In the genomic region with DNA sequence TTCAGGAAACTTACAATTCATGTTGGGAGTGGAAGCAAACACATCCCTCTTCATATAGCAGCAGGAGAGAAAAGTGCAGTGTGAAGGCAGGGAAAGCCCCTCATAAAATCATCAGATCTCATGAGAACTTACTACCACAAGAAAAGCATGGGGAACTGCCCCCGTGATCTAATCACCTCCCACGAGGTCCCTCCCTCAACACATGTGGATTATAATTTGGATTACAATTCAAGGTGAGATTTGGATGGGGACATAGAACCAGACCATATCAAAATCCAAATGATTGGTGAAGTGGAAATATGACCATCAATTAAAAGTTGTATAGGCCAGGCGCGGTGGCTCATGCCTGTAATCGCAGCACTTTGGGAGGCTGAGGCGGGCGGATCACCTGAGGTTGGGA, we compare ENCODE assay signal across 33 cellular contexts.
"Had no signal": no experiment of that assay in that cellular context is flagged by ENCODE, and none has a peak within 500 bp of the region (broad histone marks: within the 10 kb centered on the region; RNA-seq: fewer than 3 reads in every experiment).

No MANE protein-coding gene starts in this region.

- H3K9me3 ChIP-seq: body of pancreas had no signal

- H3K4me3 ChIP-seq: adrenal gland, ascending aorta, body of pancreas, breast epithelium, cardiac muscle cell had no signal

- FAIRE-seq: astrocyte, bronchial epithelial cell had no signal

- H3K27me3 ChIP-seq: adrenal gland, ascending aorta, body of pancreas, brain microvascular endothelial cell, breast epithelium, cardiac muscle cell had no signal

- H3K4me1 ChIP-seq: adrenal gland, ascending aorta, body of pancreas, breast epithelium had no signal

- ATAC-seq: activated naive CD4-positive, alpha-beta T cell treated with anti-CD3 and anti-CD28 coated beads, Interleukin-2, amount 50 U/mL, for 72 hours; activated naive CD8-positive, alpha-beta T cell treated with anti-CD3 and anti-CD28 coated beads, Interleukin-2, amount 50 U/mL, for 24 hours; activated T-cell treated with anti-CD3 and anti-CD28 coated beads, Interleukin-2, amount 50 U/mL, for 4 hours; activated T-cell treated with anti-CD3 and anti-CD28 coated beads, Interleukin-2, amount 50 U/mL, for 72 hours; activated T-helper 17 cell treated with anti-CD3 and anti-CD28 coated beads, Interleukin-2, amount 50 U/mL, for 72 hours; body of pancreas had no signal

- DNase-seq: activated effector memory CD4-positive, alpha-beta T cell treated with anti-CD3 and anti-CD28 coated beads, Interleukin-2, amount 50 U/mL, for 16 hours; activated effector memory CD4-positive, alpha-beta T cell treated with Interleukin-2 at 50 U/mL for 16 hours; activated gamma-delta T cell; activated gamma-delta T cell treated with Interleukin-2 at 50 U/mL for 16 hours; activated naive CD4-positive, alpha-beta T cell; activated naive CD4-positive, alpha-beta T cell treated with anti-CD3 and anti-CD28 coated beads for 36 hours; activated naive CD4-positive, alpha-beta T cell treated with anti-CD3 and anti-CD28 coated beads, Interleukin-2, amount 10 ng/mL, durations not matched to agents 7 days and 5 days; activated naive CD4-positive, alpha-beta T cell treated with anti-CD3 and anti-CD28 coated beads, Interleukin-2, amount 50 U/mL, for 16 hours; activated naive CD4-positive, alpha-beta T cell treated with Interleukin-2 at 50 U/mL for 16 hours; activated naive CD8-positive, alpha-beta T cell treated with anti-CD3 and anti-CD28 coated beads for 36 hours; activated naive CD8-positive, alpha-beta T cell treated with anti-CD3 and anti-CD28 coated beads, Interleukin-2, amount 10 ng/mL, durations not matched to agents 7 days and 5 days; activated naive CD8-positive, alpha-beta T cell treated with anti-CD3 and anti-CD28 coated beads, Interleukin-2, amount 50 U/mL, for 24 hours; activated T-cell treated with anti-CD3 and anti-CD28 coated beads, Interleukin-2, amount 50 U/mL, for 24 hours; activated T-cell treated with anti-CD3 and anti-CD28 coated beads, Interleukin-2, amount 50 U/mL, for 4 hours; activated T-cell treated with anti-CD3 and anti-CD28 coated beads, Interleukin-2, amount 50 U/mL, for 48 hours; activated T-cell treated with anti-CD3 and anti-CD28 coated beads, Interleukin-2, amount 50 U/mL, for 72 hours; adrenal gland; amniotic stem cell; amygdala; anterior cingulate cortex; aorta; body of pancreas; brain microvascular endothelial cell; caudate nucleus; central memory CD4-positive, alpha-beta T cell; cerebellar nuclear complex had no signal

- H3K36me3 ChIP-seq: adrenal gland, ascending aorta, brain microvascular endothelial cell, breast epithelium, cardiac muscle cell had no signal

- H3K27ac ChIP-seq: adrenal gland, ascending aorta, body of pancreas, brain microvascular endothelial cell, breast epithelium, cardiac muscle cell had no signal
